Comparison of ENCODE assay signal across 15 cellular contexts in genomic region chr7:99139031-99139430, GRCh38. TPM values are rescaled to one million over a fixed set of nuclear protein-coding genes. Genes with fewer than 3 reads are reported as not detected.
DNase-seq lines count a peak whose midpoint lies in the region; ATAC-seq and TF ChIP-seq lines count a peak whose summit lies in the region.
"Had no signal": no experiment of that assay in that cellular context is flagged by ENCODE, and none has a peak within 500 bp of the region (broad histone marks: within the 10 kb centered on the region; RNA-seq: fewer than 3 reads in every experiment).

No MANE protein-coding gene starts in this region.

- H3K27me3 ChIP-seq in Loucy (ENCODE audit: insufficient read depth, low read length, poor library complexity, severe bottlenecking) (peaks cover 3% of the 10 kb centered on the region), neural progenitor cell (no peaks in the 10 kb centered on the region), lower lobe of right lung (ENCODE audit: low read depth) (no peaks in the 10 kb centered on the region)
- H3K27me3 ChIP-seq: BLaER1, gastrocnemius medialis, ovary had no signal

- TF ChIP-seq CTCF in Loucy (conservative IDR thresholded peaks at IDR 0.05; ENCODE audit: low read length) (no peak), neural progenitor cell (IDR thresholded peaks at IDR 0.05) (no peak), lower lobe of right lung (IDR thresholded peaks at IDR 0.05) (no peak)

- in situ Hi-C loops in Caki2 (cut with HindIII; ENCODE audit: low pct_unique_long_range_greater_than_20kb, low sequenced_read_pairs): no loop called here

- H3K27me3 Mint-ChIP-seq in neural progenitor cell (ENCODE audit: insufficient read depth, low read depth): peaks cover 2% of the 10 kb centered on the region

- no peak overlapping the region for H3K4me3 Mint-ChIP-seq in neural progenitor cell
- H3K4me3 Mint-ChIP-seq: activated naive CD4-positive, alpha-beta T cell treated with anti-CD3 and anti-CD28 coated beads for 36 hours had no signal

- peaks cover 92% of the 10 kb centered on the region for H3K79me2 ChIP-seq in Loucy (ENCODE audit: insufficient read depth, low read length)
- H3K79me2 ChIP-seq in neural progenitor cell (ENCODE audit: low read depth): peaks cover 81% of the 10 kb centered on the region

- no peaks in the 10 kb centered on the region for H3K9me3 ChIP-seq in Loucy (ENCODE audit: insufficient read depth, low read depth, low read length)
- H3K9me3 ChIP-seq in neural progenitor cell (ENCODE audit: low read depth): no peaks in the 10 kb centered on the region
- H3K9me3 ChIP-seq in lower lobe of right lung: no peaks in the 10 kb centered on the region
- H3K9me3 ChIP-seq: gastrocnemius medialis, ovary had no signal

- H3K4me1 ChIP-seq in Loucy (ENCODE audit: insufficient read depth, low read length, poor library complexity, severe bottlenecking) (peaks cover 54% of the 10 kb centered on the region), neural progenitor cell (peaks cover 45% of the 10 kb centered on the region), lower lobe of right lung (peaks cover 74% of the 10 kb centered on the region)

- H2AFZ ChIP-seq in Loucy (ENCODE audit: low read length) (no peak overlapping the region), neural progenitor cell (replicated peaks) (no peak overlapping the region)

- H3K9ac ChIP-seq in Loucy (ENCODE audit: low read depth, low read length, poor library complexity, severe bottlenecking): peak overlapping the region; percentile 0
- no peak overlapping the region for H3K9ac ChIP-seq in neural progenitor cell
- H3K9ac ChIP-seq: BLaER1 had no signal

- ATAC-seq in GM21619 (IDR thresholded peaks at IDR 0.05; ENCODE audit: unreplicated experiment): no peak
- ATAC-seq in GM18858 (IDR thresholded peaks at IDR 0.05; ENCODE audit: unreplicated experiment): no peak
- ATAC-seq in lower lobe of right lung: no peak
- ATAC-seq: gastrocnemius medialis had no signal

- intact Hi-C loops in lower lobe of right lung (cut with DNase I): no loop called here

- H4K20me1 ChIP-seq in Loucy (ENCODE audit: insufficient read depth, low read length, poor library complexity, severe bottlenecking) (peaks cover 82% of the 10 kb centered on the region), neural progenitor cell (ENCODE audit: low read depth) (peaks cover 10% of the 10 kb centered on the region)

- H3K9me3 Mint-ChIP-seq in neural progenitor cell: no peaks in the 10 kb centered on the region
- H3K9me3 Mint-ChIP-seq: activated naive CD4-positive, alpha-beta T cell treated with anti-CD3 and anti-CD28 coated beads for 36 hours had no signal

- H3K4me3 ChIP-seq in Loucy (ENCODE audit: low read length, poor library complexity, severe bottlenecking) (peak overlapping the region; percentile 54), neural progenitor cell (peak overlapping the region; percentile 2), lower lobe of right lung (no peak overlapping the region)
- H3K4me3 ChIP-seq: BLaER1, gastrocnemius medialis, ovary had no signal

- H3K27ac ChIP-seq in epithelial cell of prostate (peak overlapping the region; percentile 98), neural progenitor cell (no peak overlapping the region), lower lobe of right lung (no peak overlapping the region)
- H3K27ac ChIP-seq: BLaER1, RWPE1 had no signal

- H3K36me3 Mint-ChIP-seq in neural progenitor cell: peaks cover 2% of the 10 kb centered on the region

- no peaks in the 10 kb centered on the region for H3K9me2 ChIP-seq in Loucy (replicated peaks; ENCODE audit: low read depth, low read length)

- peak overlapping the region; percentile 76 for H3K4me2 ChIP-seq in Loucy (ENCODE audit: low read depth, low read length, poor library complexity, severe bottlenecking)
- H3K4me2 ChIP-seq in neural progenitor cell: peak overlapping the region; percentile 72

- H3K4me1 Mint-ChIP-seq in neural progenitor cell: peaks cover 45% of the 10 kb centered on the region

- H3K36me3 ChIP-seq in Loucy (ENCODE audit: insufficient read depth, low read length) (no peaks in the 10 kb centered on the region), neural progenitor cell (no peaks in the 10 kb centered on the region), lower lobe of right lung (no peaks in the 10 kb centered on the region)
- H3K36me3 ChIP-seq: gastrocnemius medialis, ovary had no signal

- H3F3A ChIP-seq in Loucy (ENCODE audit: low read depth): peaks cover 12% of the 10 kb centered on the region
- peaks cover 52% of the 10 kb centered on the region for H3F3A ChIP-seq in neural progenitor cell (ENCODE audit: low read depth)

- DNase-seq in Caki2 (ENCODE audit: low read depth) (peak; percentile 26), epithelial cell of prostate (ENCODE audit: low read depth, low spot score) (no peak), neural progenitor cell (ENCODE audit: low spot score) (no peak), NCI-H146 (lab: John Stamatoyannopoulos, UW) (no peak), lower lobe of right lung (no peak)
- DNase-seq: activated naive CD4-positive, alpha-beta T cell treated with anti-CD3 and anti-CD28 coated beads for 36 hours; gastrocnemius medialis; NCI-H1092; NCI-H446 treated with DMSO at 0.1 percent for 48 hours; ovary had no signal

- no peak overlapping the region for H3K27ac Mint-ChIP-seq in neural progenitor cell
- H3K27ac Mint-ChIP-seq: activated naive CD4-positive, alpha-beta T cell treated with anti-CD3 and anti-CD28 coated beads for 36 hours had no signal

RNA-seq across cellular contexts. Expression of gene SMURF1, which starts 4.9 kb away (rescaled TPM):
- 37.7 and 50.4 TPM in 2 replicates for total RNA-seq in Caki2 (2014; rRNA removed; shearing (Covaris generic); ENCODE audit: low replicate concordance)
- total RNA-seq in neural progenitor cell (ENCODE audit: low replicate concordance): 31.0 and 34.5 TPM in 2 replicates
- 32.0 TPM for total RNA-seq in lower lobe of right lung
